ENCODE assay signal across 8 cellular contexts in genomic region chr12:110124184-110124995, GRCh38. TPM values are rescaled to one million over a fixed set of nuclear protein-coding genes. Genes with fewer than 3 reads are reported as not detected.
DNase-seq lines count a peak whose midpoint lies in the region; ATAC-seq and TF ChIP-seq lines count a peak whose summit lies in the region.

A gene with protein sequence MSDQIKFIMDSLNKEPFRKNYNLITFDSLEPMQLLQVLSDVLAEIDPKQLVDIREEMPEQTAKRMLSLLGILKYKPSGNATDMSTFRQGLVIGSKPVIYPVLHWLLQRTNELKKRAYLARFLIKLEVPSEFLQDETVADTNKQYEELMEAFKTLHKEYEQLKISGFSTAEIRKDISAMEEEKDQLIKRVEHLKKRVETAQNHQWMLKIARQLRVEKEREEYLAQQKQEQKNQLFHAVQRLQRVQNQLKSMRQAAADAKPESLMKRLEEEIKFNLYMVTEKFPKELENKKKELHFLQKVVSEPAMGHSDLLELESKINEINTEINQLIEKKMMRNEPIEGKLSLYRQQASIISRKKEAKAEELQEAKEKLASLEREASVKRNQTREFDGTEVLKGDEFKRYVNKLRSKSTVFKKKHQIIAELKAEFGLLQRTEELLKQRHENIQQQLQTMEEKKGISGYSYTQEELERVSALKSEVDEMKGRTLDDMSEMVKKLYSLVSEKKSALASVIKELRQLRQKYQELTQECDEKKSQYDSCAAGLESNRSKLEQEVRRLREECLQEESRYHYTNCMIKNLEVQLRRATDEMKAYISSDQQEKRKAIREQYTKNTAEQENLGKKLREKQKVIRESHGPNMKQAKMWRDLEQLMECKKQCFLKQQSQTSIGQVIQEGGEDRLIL (plus strand): TSS chr12:110124357. CDS start chr12:110127381, 3,024 bp downstream.

- DNase-seq in Calu3 (peak; percentile 98), KG1 (lab: John Stamatoyannopoulos, UW) (peak; percentile 87)
- DNase-seq in activated T-cell treated with anti-CD3 and anti-CD28 coated beads, Interleukin-2, amount 50 U/mL, for 4 hours, result peak; percentile 97
- DNase-seq in stimulated activated CD8-positive, alpha-beta memory T cell treated with anti-CD3 and anti-CD28 coated beads, Interleukin-4, amount 100 ng/mL, for 48 hours, result peak; percentile 98

- H3K4me3 Mint-ChIP-seq in Calu3 (ENCODE audit: low read depth, unreplicated experiment), result peak within 1 kb of the TSS; percentile 79
- peak within 1 kb of the TSS; percentile 87 for H3K4me3 Mint-ChIP-seq in activated T-cell treated with anti-CD3 and anti-CD28 coated beads, Interleukin-2, amount 50 U/mL, for 4 hours

- H3K36me3 ChIP-seq in mucosa of stomach (ENCODE audit: control insufficient read depth, insufficient read depth, low read length), result no peaks in the 10 kb centered on the region

- peaks cover 11% of the 10 kb centered on the region for H3K4me1 Mint-ChIP-seq in Calu3 (ENCODE audit: low read depth, unreplicated experiment)
- H3K4me1 Mint-ChIP-seq in activated T-cell treated with anti-CD3 and anti-CD28 coated beads, Interleukin-2, amount 50 U/mL, for 4 hours (ENCODE audit: low read depth), result peaks cover 3% of the 10 kb centered on the region

- no peaks in the 10 kb centered on the region for H3K9me3 ChIP-seq in mucosa of stomach (ENCODE audit: control insufficient read depth, low read length)

- peaks cover 14% of the 10 kb centered on the region for H3K27me3 Mint-ChIP-seq in Calu3 (ENCODE audit: unreplicated experiment)
- H3K27me3 Mint-ChIP-seq in activated T-cell treated with anti-CD3 and anti-CD28 coated beads, Interleukin-2, amount 50 U/mL, for 4 hours (ENCODE audit: low read depth), result peaks cover 3% of the 10 kb centered on the region

- no peaks in the 10 kb centered on the region for H3K4me1 ChIP-seq in mucosa of stomach (ENCODE audit: control insufficient read depth, insufficient read depth, low read length)

- CTCF ChIA-PET in Calu3 (lab: Charles Lee), result interaction anchor here (0.6 to 0.7 kb wide), 2 partner anchors 9 to 307 kb away, joined by 3 to 4 read pairs; no protein-coding TSS in a partner anchor

- peaks cover 17% of the 10 kb centered on the region for H3K36me3 Mint-ChIP-seq in Calu3 (ENCODE audit: insufficient read depth, unreplicated experiment)
- H3K36me3 Mint-ChIP-seq in activated T-cell treated with anti-CD3 and anti-CD28 coated beads, Interleukin-2, amount 50 U/mL, for 4 hours (ENCODE audit: insufficient read depth), result no peaks in the 10 kb centered on the region

- H3K4me3 ChIP-seq in mucosa of stomach (ENCODE audit: low read length), result peak within 1 kb of the TSS; percentile 47

- TSS peak; percentile 84 for BruUV-seq in Calu3 (replicated peaks; lab: Mats Ljungman, UMichigan)

- peak within 1 kb of the TSS; percentile 85 for H3K9ac ChIP-seq in mucosa of stomach (ENCODE audit: low read length)

- H3K27me3 ChIP-seq in mucosa of stomach (ENCODE audit: control insufficient read depth, insufficient read depth, low read length), result no peaks in the 10 kb centered on the region

- intact Hi-C loops in Calu3 (cut with micrococcal nuclease; ENCODE audit: unreplicated experiment), result no loop called here

- ATAC-seq in GM21619 (IDR thresholded peaks at IDR 0.05; ENCODE audit: unreplicated experiment) (peak; percentile 87), esophagus mucosa (peak; percentile 98)
- peak; percentile 95 for ATAC-seq in activated T-cell treated with anti-CD3 and anti-CD28 coated beads, Interleukin-2, amount 50 U/mL, for 4 hours

- H3K27ac Mint-ChIP-seq in Calu3 (ENCODE audit: unreplicated experiment), result peak within 1 kb of the TSS; percentile 87

- H3K9me3 Mint-ChIP-seq in Calu3 (ENCODE audit: low read depth, unreplicated experiment), result no peaks in the 10 kb centered on the region
- no peaks in the 10 kb centered on the region for H3K9me3 Mint-ChIP-seq in activated T-cell treated with anti-CD3 and anti-CD28 coated beads, Interleukin-2, amount 50 U/mL, for 4 hours

- no peak for TF ChIP-seq CTCF in Calu3 (IDR thresholded peaks at IDR 0.05; ENCODE audit: unreplicated experiment)

TF ChIP-seq in PFSK-1, 5 proteins besides CTCF, POLR2A, EP300 and RAD21:
- TF ChIP-seq POLR2AphosphoS5 (IDR thresholded peaks at IDR 0.05; ENCODE audit: low read depth, low read length), result peak; percentile 54; the same call in 1 of the 2 replicates
- TF ChIP-seq TAF1 (IDR thresholded peaks at IDR 0.05; ENCODE audit: borderline replicate concordance, insufficient read depth, low read length), result no peak
- TF ChIP-seq, protein P1, sequence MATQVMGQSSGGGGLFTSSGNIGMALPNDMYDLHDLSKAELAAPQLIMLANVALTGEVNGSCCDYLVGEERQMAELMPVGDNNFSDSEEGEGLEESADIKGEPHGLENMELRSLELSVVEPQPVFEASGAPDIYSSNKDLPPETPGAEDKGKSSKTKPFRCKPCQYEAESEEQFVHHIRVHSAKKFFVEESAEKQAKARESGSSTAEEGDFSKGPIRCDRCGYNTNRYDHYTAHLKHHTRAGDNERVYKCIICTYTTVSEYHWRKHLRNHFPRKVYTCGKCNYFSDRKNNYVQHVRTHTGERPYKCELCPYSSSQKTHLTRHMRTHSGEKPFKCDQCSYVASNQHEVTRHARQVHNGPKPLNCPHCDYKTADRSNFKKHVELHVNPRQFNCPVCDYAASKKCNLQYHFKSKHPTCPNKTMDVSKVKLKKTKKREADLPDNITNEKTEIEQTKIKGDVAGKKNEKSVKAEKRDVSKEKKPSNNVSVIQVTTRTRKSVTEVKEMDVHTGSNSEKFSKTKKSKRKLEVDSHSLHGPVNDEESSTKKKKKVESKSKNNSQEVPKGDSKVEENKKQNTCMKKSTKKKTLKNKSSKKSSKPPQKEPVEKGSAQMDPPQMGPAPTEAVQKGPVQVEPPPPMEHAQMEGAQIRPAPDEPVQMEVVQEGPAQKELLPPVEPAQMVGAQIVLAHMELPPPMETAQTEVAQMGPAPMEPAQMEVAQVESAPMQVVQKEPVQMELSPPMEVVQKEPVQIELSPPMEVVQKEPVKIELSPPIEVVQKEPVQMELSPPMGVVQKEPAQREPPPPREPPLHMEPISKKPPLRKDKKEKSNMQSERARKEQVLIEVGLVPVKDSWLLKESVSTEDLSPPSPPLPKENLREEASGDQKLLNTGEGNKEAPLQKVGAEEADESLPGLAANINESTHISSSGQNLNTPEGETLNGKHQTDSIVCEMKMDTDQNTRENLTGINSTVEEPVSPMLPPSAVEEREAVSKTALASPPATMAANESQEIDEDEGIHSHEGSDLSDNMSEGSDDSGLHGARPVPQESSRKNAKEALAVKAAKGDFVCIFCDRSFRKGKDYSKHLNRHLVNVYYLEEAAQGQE (IDR thresholded peaks at IDR 0.05; ENCODE audit: insufficient read depth in 1 of 2, low read depth in 2 of 2, low read length in 2 of 2), result no peak
- TF ChIP-seq FOXP2 (optimal IDR thresholded peaks at IDR 0.05; ENCODE audit: borderline replicate concordance, extremely low read depth, extremely low read length, insufficient read depth), result no peak
- TF ChIP-seq SIN3A (IDR thresholded peaks at IDR 0.05; ENCODE audit: borderline replicate concordance, insufficient read depth, low read length), result 0 out of 2 replicates have a peak, but pooled peaks have one; percentile 10

RNA-seq across cellular contexts. Expression of the gene that starts here (rescaled TPM):
- total RNA-seq in Calu3 (2022) (13.0 and 16.4 TPM in 2 replicates), esophagus mucosa (2.5 TPM)
- polyA plus RNA-seq in PFSK-1 (2012; ENCODE audit: insufficient read length, low read depth), result 4.0 TPM
- 1 to 10 TPM; 1.7 to 2.0 (median 1.7) TPM for total RNA-seq in activated T-cell treated with anti-CD3 and anti-CD28 coated beads, Interleukin-2, amount 50 U/mL, for 4 hours

Comparison
In these comparisons a context has a peak if more than half of its experiments do, and no peak if none do; other contexts are left out.
1. Peak in every context shown above with its lines: DNase-seq, ATAC-seq and H3K4me3 ChIP-seq.